2 cellular contexts compared by ENCODE assay signal in genomic region chr3:185739264-185739701, GRCh38.
A peak's percentile ranks its signal among the peaks of the same experiment; 100 is the strongest.
TF ChIP-seq lines count a peak whose summit lies in the region.

No MANE protein-coding gene starts in this region.

TF ChIP-seq in H1, 55 proteins besides CTCF, POLR2A, EP300 and RAD21:
- TF ChIP-seq EGR1 (IDR thresholded peaks at IDR 0.05; ENCODE audit: borderline replicate concordance, low read depth, low read length) = no peak
- no peak for TF ChIP-seq CBX8 (IDR thresholded peaks at IDR 0.05; ENCODE audit: borderline replicate concordance, low read depth, low read length)
- peak; percentile 43; the same call in 1 of the 2 replicates for TF ChIP-seq TEAD4 (IDR thresholded peaks at IDR 0.05; ENCODE audit: low read depth, low read length)

TF ChIP-seq in GM12891, 5 proteins besides CTCF, POLR2A, EP300 and RAD21:
- TF ChIP-seq POU2F2 (IDR thresholded peaks at IDR 0.05; ENCODE audit: low read depth, low read length) (no peak), POLR2AphosphoS5 (IDR thresholded peaks at IDR 0.05; ENCODE audit: low read depth, low read length) (no peak), TAF1 (IDR thresholded peaks at IDR 0.05; ENCODE audit: low read depth, low read length) (no peak), PAX5 (IDR thresholded peaks at IDR 0.05; ENCODE audit: insufficient read depth, low read length, severe bottlenecking) (no peak), SPI1 (IDR thresholded peaks at IDR 0.05; ENCODE audit: low read depth, low read length) (no peak)
TF ChIP-seq in GM12891: peak in this region for 0.
